In the genomic region with DNA sequence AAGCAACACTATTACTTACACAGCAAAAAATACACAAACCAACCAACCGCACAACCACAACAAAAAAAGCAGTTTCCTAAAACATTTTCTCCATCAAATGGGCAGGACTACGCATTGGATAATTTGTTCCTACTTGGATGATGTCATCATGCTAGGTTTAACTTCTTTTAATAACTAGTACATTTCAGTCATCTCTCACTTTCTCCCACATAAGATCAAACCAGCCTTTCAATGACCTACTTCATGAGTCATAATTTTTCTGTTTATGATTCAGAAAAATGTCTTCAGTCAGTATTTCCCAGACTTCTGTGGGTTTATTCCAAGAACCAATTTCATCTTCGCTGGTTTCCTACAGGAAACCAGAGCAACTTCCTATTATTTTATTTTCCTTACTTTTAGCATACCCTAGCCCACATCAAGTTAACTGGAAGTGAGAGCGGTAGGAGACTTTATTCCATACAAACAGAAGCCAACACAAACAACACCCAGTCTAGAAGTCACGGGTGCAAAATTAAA, we compare ENCODE assay signal across 9 cellular contexts.
DNase-seq lines count a peak whose midpoint lies in the region; ATAC-seq, FAIRE-seq and TF ChIP-seq lines count a peak whose summit lies in the region.
"Had no signal": no experiment of that assay in that cellular context is flagged by ENCODE, and none has a peak within 500 bp of the region (broad histone marks: within the 10 kb centered on the region; RNA-seq: fewer than 3 reads in every experiment).

No MANE protein-coding gene starts in this region.

- no peak overlapping the region for H4K8ac ChIP-seq in mesenchymal stem cell (ENCODE audit: low read length)

- no peak overlapping the region for H3K27ac ChIP-seq in mesenchymal stem cell (ENCODE audit: low read length, poor library complexity, severe bottlenecking)
- H3K27ac ChIP-seq: neutrophil had no signal

- peak; percentile 53 for ATAC-seq in HG02798 (IDR thresholded peaks at IDR 0.05; ENCODE audit: poor library complexity, unreplicated experiment)

- POLR2A ChIA-PET in HEK293T (lab: Yijun Ruan, JAX), result interaction anchor here (1.0 to 4.3 kb wide), 2 partner anchors 496 to 504 kb away, joined by 3 to 12 read pairs; no protein-coding TSS in a partner anchor

- H3K27me3 ChIP-seq in mesenchymal stem cell (ENCODE audit: control insufficient read depth in 1 of 2, insufficient read depth in 1 of 2, low read length in 2 of 2), result no peaks in the 10 kb centered on the region
- H3K27me3 ChIP-seq: neutrophil had no signal

- no peak overlapping the region for H3K23ac ChIP-seq in mesenchymal stem cell (ENCODE audit: low read length in 2 of 2)

- no peak overlapping the region for H2BK5ac ChIP-seq in mesenchymal stem cell (ENCODE audit: low read depth, low read length, poor library complexity, severe bottlenecking)

- peak overlapping the region; percentile 73 for H3K9ac ChIP-seq in mesenchymal stem cell (ENCODE audit: low read length)

- H4K91ac ChIP-seq in mesenchymal stem cell (ENCODE audit: low read length), result no peak overlapping the region

- no peak overlapping the region for H3K18ac ChIP-seq in mesenchymal stem cell (ENCODE audit: low read depth in 1 of 2, low read length in 2 of 2)

- CTCF ChIA-PET in HEK293T (lab: Yijun Ruan, JAX), result no interaction called here

- no peak overlapping the region for H3K4me2 ChIP-seq in mesenchymal stem cell (ENCODE audit: low read length, poor library complexity, severe bottlenecking)

- no peak overlapping the region for H3K14ac ChIP-seq in mesenchymal stem cell (ENCODE audit: low read length in 2 of 2)

- DNase-seq in GM12891 (ENCODE audit: insufficient read length, low spot score), result no peak
- peak; percentile 89 for DNase-seq in amniotic epithelial cell (ENCODE audit: low read depth)
- DNase-seq in mesenchymal stem cell, result peak; percentile 6
- no peak for DNase-seq in UCSD-AML1 (lab: John Stamatoyannopoulos, UW; ENCODE audit: unreplicated experiment)
- DNase-seq in NCI-H1436 treated with DMSO at 0.1 percent for 48 hours (lab: John Stamatoyannopoulos, UW), result no peak
- no peak for DNase-seq in cerebellar cortex (ENCODE audit: low spot score)
- no peak for DNase-seq in HEK293T (ENCODE audit: extremely low spot score)

- H3K9me3 ChIP-seq in mesenchymal stem cell (ENCODE audit: control insufficient read depth, low read length), result no peaks in the 10 kb centered on the region
- H3K9me3 ChIP-seq: neutrophil had no signal

- H2BK120ac ChIP-seq in mesenchymal stem cell (ENCODE audit: low read depth, low read length), result no peak overlapping the region

- no peak overlapping the region for H2BK12ac ChIP-seq in mesenchymal stem cell (ENCODE audit: low read length in 2 of 2)

- no peak overlapping the region for H3K4ac ChIP-seq in mesenchymal stem cell (ENCODE audit: low read depth in 1 of 2, low read length in 2 of 2)

- peaks cover 0 to 4% of the 10 kb centered on the region in 2 experiments for H3K36me3 ChIP-seq in mesenchymal stem cell (ENCODE audit: control insufficient read depth in 1 of 2, insufficient read depth in 2 of 2, low read depth in 1 of 2, low read length in 2 of 2)
- H3K36me3 ChIP-seq: neutrophil had no signal

- H2AK5ac ChIP-seq in mesenchymal stem cell (ENCODE audit: low read length, severe bottlenecking), result no peak overlapping the region

- peaks cover 1% of the 10 kb centered on the region for H3K4me1 ChIP-seq in mesenchymal stem cell (ENCODE audit: control insufficient read depth, insufficient read depth, low read depth, low read length)

- 94% methylated on average over 5 of the region's 5 CpGs for WGBS in mesenchymal stem cell

- H3K79me1 ChIP-seq in mesenchymal stem cell (replicated peaks; ENCODE audit: low read length, poor library complexity, severe bottlenecking), result peaks cover 11% of the 10 kb centered on the region

- H2BK15ac ChIP-seq in mesenchymal stem cell (ENCODE audit: low read depth, poor library complexity, severe bottlenecking), result no peak overlapping the region

- peak; percentile 81 for FAIRE-seq in GM12891 (lab: Jason Lieb, UNC)

- H3K4me3 ChIP-seq in mesenchymal stem cell (ENCODE audit: insufficient read depth in 1 of 2, low read depth in 1 of 2, low read length in 2 of 2), result peak overlapping the region in 1 of 2 experiments; percentile 56

- TF ChIP-seq POLR2A in GM12891 (IDR thresholded peaks at IDR 0.05; ENCODE audit: low read depth, low read length), result no peak

- no peak overlapping the region for H2AFZ ChIP-seq in mesenchymal stem cell (ENCODE audit: low read depth, low read length)

TF ChIP-seq in GM12891, 5 proteins besides CTCF, POLR2A, EP300 and RAD21:
- no peak for TF ChIP-seq PAX5 (IDR thresholded peaks at IDR 0.05; ENCODE audit: insufficient read depth, low read length, severe bottlenecking)
- TF ChIP-seq SPI1 (IDR thresholded peaks at IDR 0.05; ENCODE audit: low read depth, low read length), result no peak

TF ChIP-seq in HEK293T, 16 proteins besides CTCF, POLR2A, EP300 and RAD21:
- TF ChIP-seq FOXA1 (IDR thresholded peaks at IDR 0.05), result no peak
- TF ChIP-seq, protein P1, sequence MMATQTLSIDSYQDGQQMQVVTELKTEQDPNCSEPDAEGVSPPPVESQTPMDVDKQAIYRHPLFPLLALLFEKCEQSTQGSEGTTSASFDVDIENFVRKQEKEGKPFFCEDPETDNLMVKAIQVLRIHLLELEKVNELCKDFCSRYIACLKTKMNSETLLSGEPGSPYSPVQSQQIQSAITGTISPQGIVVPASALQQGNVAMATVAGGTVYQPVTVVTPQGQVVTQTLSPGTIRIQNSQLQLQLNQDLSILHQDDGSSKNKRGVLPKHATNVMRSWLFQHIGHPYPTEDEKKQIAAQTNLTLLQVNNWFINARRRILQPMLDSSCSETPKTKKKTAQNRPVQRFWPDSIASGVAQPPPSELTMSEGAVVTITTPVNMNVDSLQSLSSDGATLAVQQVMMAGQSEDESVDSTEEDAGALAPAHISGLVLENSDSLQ (IDR thresholded peaks at IDR 0.05), result no peak

Comparison
In these comparisons a context has a peak if more than half of its experiments do, and no peak if none do; other contexts are left out.
1. DNase-seq: peak in amniotic epithelial cell (single experiment) and mesenchymal stem cell (single experiment); none in GM12891 (single experiment), UCSD-AML1 (single experiment), NCI-H1436 treated with DMSO at 0.1 percent for 48 hours (single experiment), cerebellar cortex (single experiment) and HEK293T (single experiment).